1 cellular context compared by ENCODE assay signal in genomic region chr10:6361869-6362268, GRCh38.
TF ChIP-seq lines count a peak whose summit lies in the region.

No MANE protein-coding gene starts in this region.

TF ChIP-seq in HepG2, 621 proteins besides CTCF, POLR2A, EP300 and RAD21:
- TF ChIP-seq KIAA2018 (CRISPR knock-in tag; IDR thresholded peaks at IDR 0.05; ENCODE audit: borderline replicate concordance) (no peak), HDAC1 (CRISPR knock-in tag; IDR thresholded peaks at IDR 0.05) (no peak), LBX2 (CRISPR knock-in tag; IDR thresholded peaks at IDR 0.05; ENCODE audit: borderline replicate concordance) (no peak), ZMYM4 (CRISPR knock-in tag; IDR thresholded peaks at IDR 0.05) (no peak), POGK (CRISPR knock-in tag; conservative IDR thresholded peaks at IDR 0.05) (no peak), SRSF1 (optimal IDR thresholded peaks at IDR 0.05; ENCODE audit: low read depth, low read length) (no peak), RBAK (CRISPR knock-in tag; IDR thresholded peaks at IDR 0.05) (no peak), ATRX (CRISPR knock-in tag; IDR thresholded peaks at IDR 0.05; ENCODE audit: borderline replicate concordance) (no peak), XRCC5 (optimal IDR thresholded peaks at IDR 0.05; ENCODE audit: low read length) (no peak), ATF7-NPFF (CRISPR knock-in tag; IDR thresholded peaks at IDR 0.05; ENCODE audit: low read depth) (no peak), ZSCAN22 (CRISPR knock-in tag; IDR thresholded peaks at IDR 0.05) (no peak), ASH2L (IDR thresholded peaks at IDR 0.05; ENCODE audit: insufficient read length, low read depth, low read length) (no peak), HES4 (CRISPR knock-in tag; IDR thresholded peaks at IDR 0.05; ENCODE audit: borderline replicate concordance) (no peak), ZNF543 (CRISPR knock-in tag; IDR thresholded peaks at IDR 0.05) (no peak), ZNF737 (CRISPR knock-in tag; IDR thresholded peaks at IDR 0.05; ENCODE audit: borderline replicate concordance) (no peak), ZNF572 (CRISPR knock-in tag; IDR thresholded peaks at IDR 0.05) (no peak), ETS1 (CRISPR knock-in tag; IDR thresholded peaks at IDR 0.05) (no peak), ZMAT3 (CRISPR knock-in tag; conservative IDR thresholded peaks at IDR 0.05) (no peak), HMGA1 (CRISPR knock-in tag; conservative IDR thresholded peaks at IDR 0.05) (no peak)
TF ChIP-seq in HepG2: peak in this region for 0.
